ENCODE assay signal across 12 cellular contexts in genomic region chr2:218219934-218220333, GRCh38. TPM values are rescaled to one million over a fixed set of nuclear protein-coding genes. Genes with fewer than 3 reads are reported as not detected.
A peak's percentile ranks its signal among the peaks of the same experiment; 100 is the strongest.
DNase-seq lines count a peak whose midpoint lies in the region; ATAC-seq, FAIRE-seq and TF ChIP-seq lines count a peak whose summit lies in the region.
"Had no signal": no experiment of that assay in that cellular context is flagged by ENCODE, and none has a peak within 500 bp of the region (broad histone marks: within the 10 kb centered on the region; RNA-seq: fewer than 3 reads in every experiment).

No MANE protein-coding gene starts in this region.

- CTCF ChIA-PET in CD8-positive, alpha-beta memory T cell (lab: Charles Lee): interaction anchor here (1.0 to 2.7 kb wide), 4 partner anchors 9 to 53 kb away, joined by 3 to 13 read pairs (median 5); no protein-coding TSS in a partner anchor

- H3K27ac Mint-ChIP-seq in CD8-positive, alpha-beta memory T cell: peak overlapping the region; percentile 57 to 100 (median 98)

- no peak for FAIRE-seq in GM12892 (lab: Jason Lieb, UNC)
- FAIRE-seq: endometrium had no signal

- H3K36me3 ChIP-seq in CD8-positive, alpha-beta memory T cell (ENCODE audit: insufficient read depth, low read length): peaks cover 17% of the 10 kb centered on the region
- peaks cover 14% of the 10 kb centered on the region; the same call in 1 of the 2 replicates for H3K36me3 ChIP-seq in MM.1S (replicated peaks; ENCODE audit: insufficient read depth, low read length)
- peaks cover 41% of the 10 kb centered on the region for H3K36me3 ChIP-seq in neutrophil

- H3K4me1 Mint-ChIP-seq in CD8-positive, alpha-beta memory T cell: peaks cover 67 to 74% (median 70%) of the 10 kb centered on the region in 3 donors

- peak overlapping the region; percentile 88 for H3K4me2 ChIP-seq in MM.1S (ENCODE audit: low read depth, low read length)

- H2AFZ ChIP-seq in MM.1S (ENCODE audit: low read length): no peak overlapping the region
- H2AFZ ChIP-seq: parathyroid adenoma had no signal

- no peaks in the 10 kb centered on the region for H3K9me2 ChIP-seq in MM.1S (replicated peaks; ENCODE audit: insufficient read depth, low read length)

- peaks cover 11% of the 10 kb centered on the region; the same call in 1 of the 2 replicates for H4K20me1 ChIP-seq in MM.1S (ENCODE audit: insufficient read depth, low read length)

- POLR2A ChIA-PET in CD8-positive, alpha-beta memory T cell (lab: Charles Lee): interaction anchor here (0.8 to 2.8 kb wide), 4 partner anchors 10 to 37 kb away, joined by 3 to 10 read pairs (median 6); no protein-coding TSS in a partner anchor

- H3K36me3 Mint-ChIP-seq in CD8-positive, alpha-beta memory T cell: peaks cover 8 to 73% (median 22%) of the 10 kb centered on the region in 3 donors

- H3K27me3 Mint-ChIP-seq in CD8-positive, alpha-beta memory T cell: no peaks in the 10 kb centered on the region

- H3K9me3 ChIP-seq in CD8-positive, alpha-beta memory T cell (ENCODE audit: low read length): no peaks in the 10 kb centered on the region
- H3K9me3 ChIP-seq in MM.1S (replicated peaks; ENCODE audit: insufficient read depth, low read length) (no peaks in the 10 kb centered on the region), neutrophil (no peaks in the 10 kb centered on the region)

- no peaks in the 10 kb centered on the region for H3K27me3 ChIP-seq in CD8-positive, alpha-beta memory T cell (ENCODE audit: insufficient read depth, low read length, poor library complexity, severe bottlenecking)
- no peaks in the 10 kb centered on the region for H3K27me3 ChIP-seq in MM.1S (replicated peaks; ENCODE audit: insufficient read depth, low read length)
- no peaks in the 10 kb centered on the region for H3K27me3 ChIP-seq in dorsolateral prefrontal cortex
- H3K27me3 ChIP-seq in neutrophil: no peaks in the 10 kb centered on the region

- no peak overlapping the region for H3K27ac ChIP-seq in CD8-positive, alpha-beta memory T cell (ENCODE audit: low read depth, low read length)
- H3K27ac ChIP-seq in MM.1S (ENCODE audit: low read length): peak overlapping the region; percentile 85
- H3K27ac ChIP-seq in dorsolateral prefrontal cortex: peak overlapping the region in 9 of 59 donors; percentile 10 to 97 (median 33)
- H3K27ac ChIP-seq in neutrophil: peak overlapping the region; percentile 93
- H3K27ac ChIP-seq: parathyroid adenoma had no signal

- peaks cover 0 to 3% (median 0%) of the 10 kb centered on the region in 5 donors for H3K9me3 Mint-ChIP-seq in CD8-positive, alpha-beta memory T cell

- no peak for TF ChIP-seq CTCF in MM.1S (IDR thresholded peaks at IDR 0.05; ENCODE audit: low read length)
- TF ChIP-seq CTCF in dorsolateral prefrontal cortex (IDR thresholded peaks at IDR 0.05 in 54 of 56, conservative IDR thresholded peaks at IDR 0.05 in 2 of 56; ENCODE audit: low read depth in 1 of 56, partially characterized antibody in 56 of 56): no peak
- no peak for TF ChIP-seq CTCF in neutrophil (IDR thresholded peaks at IDR 0.05)

- intact Hi-C loops in dorsolateral prefrontal cortex (cut with DNase I): loop anchor here in 1 of 2 donors (5.0 kb wide), 1 partner anchor 177 kb away; the partner anchor contains the start of gene CTDSP1

- peak overlapping the region; percentile 85 to 97 (median 93) for H3K4me3 Mint-ChIP-seq in CD8-positive, alpha-beta memory T cell

- H3K9ac ChIP-seq in MM.1S (ENCODE audit: low read length): peak overlapping the region; percentile 92; the same call in 1 of the 2 replicates
- H3K9ac ChIP-seq: parathyroid adenoma had no signal

- no peak for ATAC-seq in GM19463 (IDR thresholded peaks at IDR 0.05; ENCODE audit: unreplicated experiment)

- H3K4me1 ChIP-seq in CD8-positive, alpha-beta memory T cell (ENCODE audit: insufficient read depth, low read length): peaks cover 65% of the 10 kb centered on the region
- H3K4me1 ChIP-seq in MM.1S (ENCODE audit: low read length) (peaks cover 51% of the 10 kb centered on the region), neutrophil (ENCODE audit: control insufficient read depth in 1 of 2, insufficient read depth in 1 of 2, low read depth in 1 of 2, low read length in 1 of 2) (peaks cover 64 to 71% of the 10 kb centered on the region in 2 experiments)

- peaks cover 81% of the 10 kb centered on the region for H3F3A ChIP-seq in MM.1S (ENCODE audit: insufficient read depth, low read length)

- peak overlapping the region; percentile 87 for H3K4me3 ChIP-seq in CD8-positive, alpha-beta memory T cell (ENCODE audit: low read length)
- H3K4me3 ChIP-seq in MM.1S (ENCODE audit: low read length) (peak overlapping the region; percentile 94), dorsolateral prefrontal cortex (peak overlapping the region in 45 of 59 donors; percentile 1 to 98 (median 89)), neutrophil (ENCODE audit: low read depth in 1 of 2, low read length in 1 of 2) (peak overlapping the region; percentile 61 to 93)

- TF ChIP-seq POLR2A in GM12892 (IDR thresholded peaks at IDR 0.05; ENCODE audit: low read depth, low read length): no peak

- DNase-seq in CD8-positive, alpha-beta memory T cell: no peak
- DNase-seq in MM.1S (peak; percentile 23), dorsolateral prefrontal cortex (no peak), 8988T (no peak), GM12892 (ENCODE audit: insufficient read length) (no peak), NCI-H1436 (lab: John Stamatoyannopoulos, UW) (no peak)
- DNase-seq: NCI-H2107 had no signal

- H3K79me2 ChIP-seq in MM.1S (ENCODE audit: low read length): peaks cover 87% of the 10 kb centered on the region

RNA-seq across cellular contexts. Expression of gene ARPC2, which starts 2.9 kb away (rescaled TPM):
- total RNA-seq in CD8-positive, alpha-beta memory T cell: 100 to 1,000 TPM; 575 to 600 TPM
- 970 TPM for polyA plus RNA-seq in CD8-positive, alpha-beta memory T cell
- 100 to 1,000 TPM in 116 of 120 experiments, 10 to 100 TPM in 4; 85.6 to 183 (median 139) TPM for total RNA-seq in dorsolateral prefrontal cortex
- polyA plus RNA-seq in GM12892 (2012; ENCODE audit: missing spikeins): 520 TPM

RNA-seq across cellular contexts. Expression of gene GPBAR1, which starts 40.9 kb away (rescaled TPM):
- total RNA-seq in CD8-positive, alpha-beta memory T cell: under 1 TPM; 0.51 to 0.72 TPM
- not detected for polyA plus RNA-seq in CD8-positive, alpha-beta memory T cell
- 1 to 10 TPM in 2 of 120 experiments, under 1 TPM in 60, not detected in 58; 0.23 to 1.7 (median 0.47) TPM for total RNA-seq in dorsolateral prefrontal cortex
- 0.21 TPM for polyA plus RNA-seq in GM12892 (2012; ENCODE audit: missing spikeins)

RNA-seq across cellular contexts. Expression of gene AAMP, which starts 50.0 kb away (rescaled TPM):
- 10 to 100 TPM; 94.8 to 95.2 TPM for total RNA-seq in CD8-positive, alpha-beta memory T cell
- polyA plus RNA-seq in CD8-positive, alpha-beta memory T cell: 86.1 TPM
- total RNA-seq in dorsolateral prefrontal cortex: 100 to 1,000 TPM in 2 of 120 experiments, 10 to 100 TPM in 118; 61.1 to 104 (median 82.4) TPM
- polyA plus RNA-seq in GM12892 (2012; ENCODE audit: missing spikeins): 57.6 TPM

RNA-seq across cellular contexts. Expression of gene PNKD, which starts 50.4 kb away (rescaled TPM):
- total RNA-seq in CD8-positive, alpha-beta memory T cell: 10 to 100 TPM; 26.8 to 31.6 TPM
- 111 TPM for polyA plus RNA-seq in CD8-positive, alpha-beta memory T cell
- 100 to 1,000 TPM in 114 of 120 experiments, 10 to 100 TPM in 6; 74.2 to 179 (median 130) TPM for total RNA-seq in dorsolateral prefrontal cortex
- polyA plus RNA-seq in GM12892 (2012; ENCODE audit: missing spikeins): 41.8 TPM

RNA-seq across cellular contexts. Expression of gene CXCR1, which starts 53.2 kb away (rescaled TPM):
- not detected for total RNA-seq in CD8-positive, alpha-beta memory T cell
- polyA plus RNA-seq in CD8-positive, alpha-beta memory T cell: 1.1 TPM
- 1 to 10 TPM in 24 of 120 experiments, under 1 TPM in 64, not detected in 32; 0.14 to 5.1 (median 0.59) TPM for total RNA-seq in dorsolateral prefrontal cortex
- polyA plus RNA-seq in GM12892 (2012; ENCODE audit: missing spikeins): not detected
- total RNA-seq: ureter had no signal
